1 cellular context compared by ENCODE assay signal in the genomic region with DNA sequence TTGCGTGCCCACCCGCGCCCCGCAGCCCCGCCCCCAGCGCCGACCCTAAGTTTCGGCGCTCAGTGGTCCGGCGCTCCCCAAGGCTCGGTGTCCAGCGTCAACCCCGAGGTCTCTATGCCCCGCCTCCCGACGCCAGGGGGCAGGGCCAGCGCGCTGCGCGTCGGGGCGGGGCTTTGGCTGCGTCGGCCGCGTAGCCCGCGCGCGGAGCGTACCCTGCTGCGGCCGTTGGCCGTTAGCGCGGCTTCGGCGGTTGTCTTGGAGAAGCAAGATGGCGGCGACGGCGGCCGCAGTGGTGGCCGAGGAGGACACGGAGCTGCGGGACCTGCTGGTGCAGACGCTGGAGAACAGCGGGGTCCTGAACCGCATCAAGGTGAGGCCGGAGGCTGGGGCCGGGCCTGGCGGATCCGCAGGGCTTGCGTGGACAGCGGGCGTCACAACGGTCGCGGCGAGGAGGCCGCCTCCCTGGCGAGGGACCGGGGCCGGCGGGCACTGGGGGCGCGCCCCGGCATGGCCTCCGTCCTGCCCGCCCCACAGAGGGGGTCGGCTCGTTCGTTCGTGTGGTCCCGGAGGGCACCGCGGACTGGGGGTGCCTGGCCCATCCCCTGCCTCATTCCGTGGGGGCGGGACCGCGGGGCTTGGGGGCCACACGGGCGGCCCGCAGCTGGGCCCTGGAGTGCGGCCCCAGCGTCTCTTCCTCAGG.
TF ChIP-seq lines count a peak whose summit lies in the region.

A gene with protein sequence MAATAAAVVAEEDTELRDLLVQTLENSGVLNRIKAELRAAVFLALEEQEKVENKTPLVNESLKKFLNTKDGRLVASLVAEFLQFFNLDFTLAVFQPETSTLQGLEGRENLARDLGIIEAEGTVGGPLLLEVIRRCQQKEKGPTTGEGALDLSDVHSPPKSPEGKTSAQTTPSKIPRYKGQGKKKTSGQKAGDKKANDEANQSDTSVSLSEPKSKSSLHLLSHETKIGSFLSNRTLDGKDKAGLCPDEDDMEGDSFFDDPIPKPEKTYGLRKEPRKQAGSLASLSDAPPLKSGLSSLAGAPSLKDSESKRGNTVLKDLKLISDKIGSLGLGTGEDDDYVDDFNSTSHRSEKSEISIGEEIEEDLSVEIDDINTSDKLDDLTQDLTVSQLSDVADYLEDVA (plus strand): TSS at position 253 of the 700 bp plus-strand sequence. CDS start 16 bp downstream, at position 269.

TF ChIP-seq in HEK293, 187 proteins besides CTCF, POLR2A, EP300 and RAD21 (continued from another document and continues in another):
- TF ChIP-seq ZFHX2 (tag by site-specific recombination; conservative IDR thresholded peaks at IDR 0.05) (no peak), ZSCAN30 (tag by site-specific recombination; IDR thresholded peaks at IDR 0.05) (peak; percentile 59; the same call in 1 of the 2 replicates), REPIN1 (tag by site-specific recombination; IDR thresholded peaks at IDR 0.05; ENCODE audit: low read depth) (no peak), ZNF350 (tag by site-specific recombination; IDR thresholded peaks at IDR 0.05) (no peak), ZNF768 (tag by site-specific recombination; IDR thresholded peaks at IDR 0.05) (no peak), ZNF324 (tag by site-specific recombination; IDR thresholded peaks at IDR 0.05) (no peak), ZNF221 (tag by site-specific recombination; IDR thresholded peaks at IDR 0.05; ENCODE audit: borderline replicate concordance) (no peak), ZNF133 (tag by site-specific recombination; IDR thresholded peaks at IDR 0.05) (no peak), ZNF843 (tag by site-specific recombination; IDR thresholded peaks at IDR 0.05) (no peak), ZNF837 (tag by site-specific recombination; IDR thresholded peaks at IDR 0.05) (no peak), KLF9 (tag by site-specific recombination; IDR thresholded peaks at IDR 0.05; ENCODE audit: low read depth) (peak; percentile 44; the same call in 1 of the 2 replicates), GLIS1 (tag by site-specific recombination; IDR thresholded peaks at IDR 0.05) (no peak), ZNF10 (tag by site-specific recombination; IDR thresholded peaks at IDR 0.05) (no peak), MEIS1 (CRISPR knock-in tag; IDR thresholded peaks at IDR 0.05; ENCODE audit: borderline replicate concordance) (no peak), ZNF132 (tag by site-specific recombination; IDR thresholded peaks at IDR 0.05; ENCODE audit: borderline replicate concordance) (no peak), KLF10 (tag by site-specific recombination; IDR thresholded peaks at IDR 0.05) (peak; percentile 98), HOXA7 (CRISPR knock-in tag; IDR thresholded peaks at IDR 0.05; ENCODE audit: borderline replicate concordance) (no peak), MZF1 (tag by site-specific recombination; IDR thresholded peaks at IDR 0.05; ENCODE audit: borderline replicate concordance) (no peak), ZNF114 (tag by site-specific recombination; IDR thresholded peaks at IDR 0.05) (no peak), ZNF202 (tag by site-specific recombination; IDR thresholded peaks at IDR 0.05; ENCODE audit: borderline replicate concordance) (no peak), ZNF555 (tag by site-specific recombination; conservative IDR thresholded peaks at IDR 0.05) (no peak), ZNF777 (tag by site-specific recombination; IDR thresholded peaks at IDR 0.05; ENCODE audit: borderline replicate concordance) (no peak), ZNF707 (tag by site-specific recombination; IDR thresholded peaks at IDR 0.05) (no peak), ZNF791 (tag by site-specific recombination; IDR thresholded peaks at IDR 0.05) (no peak), ZSCAN16 (tag by site-specific recombination; IDR thresholded peaks at IDR 0.05) (no peak), ZNF121 (tag by site-specific recombination; IDR thresholded peaks at IDR 0.05) (peak; percentile 15; the same call in 1 of the 2 replicates), ZNF792 (tag by site-specific recombination; IDR thresholded peaks at IDR 0.05) (no peak), SP2 (tag by site-specific recombination; IDR thresholded peaks at IDR 0.05) (peak; percentile 51), ZNF621 (tag by site-specific recombination; IDR thresholded peaks at IDR 0.05) (no peak), HOXD13 (CRISPR knock-in tag; IDR thresholded peaks at IDR 0.05; ENCODE audit: borderline replicate concordance) (no peak), GFI1B (tag by site-specific recombination; IDR thresholded peaks at IDR 0.05) (no peak), SCRT2 (tag by site-specific recombination; IDR thresholded peaks at IDR 0.05) (no peak), KLF16 (tag by site-specific recombination; IDR thresholded peaks at IDR 0.05) (no peak), ZNF423 (tag by site-specific recombination; IDR thresholded peaks at IDR 0.05) (no peak), ZNF404 (tag by site-specific recombination; IDR thresholded peaks at IDR 0.05) (no peak)
- TF ChIP-seq, protein P1, sequence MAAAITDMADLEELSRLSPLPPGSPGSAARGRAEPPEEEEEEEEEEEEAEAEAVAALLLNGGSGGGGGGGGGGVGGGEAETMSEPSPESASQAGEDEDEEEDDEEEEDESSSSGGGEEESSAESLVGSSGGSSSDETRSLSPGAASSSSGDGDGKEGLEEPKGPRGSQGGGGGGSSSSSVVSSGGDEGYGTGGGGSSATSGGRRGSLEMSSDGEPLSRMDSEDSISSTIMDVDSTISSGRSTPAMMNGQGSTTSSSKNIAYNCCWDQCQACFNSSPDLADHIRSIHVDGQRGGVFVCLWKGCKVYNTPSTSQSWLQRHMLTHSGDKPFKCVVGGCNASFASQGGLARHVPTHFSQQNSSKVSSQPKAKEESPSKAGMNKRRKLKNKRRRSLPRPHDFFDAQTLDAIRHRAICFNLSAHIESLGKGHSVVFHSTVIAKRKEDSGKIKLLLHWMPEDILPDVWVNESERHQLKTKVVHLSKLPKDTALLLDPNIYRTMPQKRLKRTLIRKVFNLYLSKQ (tag by site-specific recombination; IDR thresholded peaks at IDR 0.05; ENCODE audit: borderline replicate concordance), result no peak
- TF ChIP-seq, protein P2, sequence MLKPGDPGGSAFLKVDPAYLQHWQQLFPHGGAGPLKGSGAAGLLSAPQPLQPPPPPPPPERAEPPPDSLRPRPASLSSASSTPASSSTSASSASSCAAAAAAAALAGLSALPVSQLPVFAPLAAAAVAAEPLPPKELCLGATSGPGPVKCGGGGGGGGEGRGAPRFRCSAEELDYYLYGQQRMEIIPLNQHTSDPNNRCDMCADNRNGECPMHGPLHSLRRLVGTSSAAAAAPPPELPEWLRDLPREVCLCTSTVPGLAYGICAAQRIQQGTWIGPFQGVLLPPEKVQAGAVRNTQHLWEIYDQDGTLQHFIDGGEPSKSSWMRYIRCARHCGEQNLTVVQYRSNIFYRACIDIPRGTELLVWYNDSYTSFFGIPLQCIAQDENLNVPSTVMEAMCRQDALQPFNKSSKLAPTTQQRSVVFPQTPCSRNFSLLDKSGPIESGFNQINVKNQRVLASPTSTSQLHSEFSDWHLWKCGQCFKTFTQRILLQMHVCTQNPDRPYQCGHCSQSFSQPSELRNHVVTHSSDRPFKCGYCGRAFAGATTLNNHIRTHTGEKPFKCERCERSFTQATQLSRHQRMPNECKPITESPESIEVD (tag by site-specific recombination; IDR thresholded peaks at IDR 0.05), result no peak
- TF ChIP-seq, protein P3, sequence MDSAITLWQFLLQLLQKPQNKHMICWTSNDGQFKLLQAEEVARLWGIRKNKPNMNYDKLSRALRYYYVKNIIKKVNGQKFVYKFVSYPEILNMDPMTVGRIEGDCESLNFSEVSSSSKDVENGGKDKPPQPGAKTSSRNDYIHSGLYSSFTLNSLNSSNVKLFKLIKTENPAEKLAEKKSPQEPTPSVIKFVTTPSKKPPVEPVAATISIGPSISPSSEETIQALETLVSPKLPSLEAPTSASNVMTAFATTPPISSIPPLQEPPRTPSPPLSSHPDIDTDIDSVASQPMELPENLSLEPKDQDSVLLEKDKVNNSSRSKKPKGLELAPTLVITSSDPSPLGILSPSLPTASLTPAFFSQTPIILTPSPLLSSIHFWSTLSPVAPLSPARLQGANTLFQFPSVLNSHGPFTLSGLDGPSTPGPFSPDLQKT (IDR thresholded peaks at IDR 0.05; ENCODE audit: borderline replicate concordance, low read depth, low read length), result no peak
- TF ChIP-seq, protein P4, sequence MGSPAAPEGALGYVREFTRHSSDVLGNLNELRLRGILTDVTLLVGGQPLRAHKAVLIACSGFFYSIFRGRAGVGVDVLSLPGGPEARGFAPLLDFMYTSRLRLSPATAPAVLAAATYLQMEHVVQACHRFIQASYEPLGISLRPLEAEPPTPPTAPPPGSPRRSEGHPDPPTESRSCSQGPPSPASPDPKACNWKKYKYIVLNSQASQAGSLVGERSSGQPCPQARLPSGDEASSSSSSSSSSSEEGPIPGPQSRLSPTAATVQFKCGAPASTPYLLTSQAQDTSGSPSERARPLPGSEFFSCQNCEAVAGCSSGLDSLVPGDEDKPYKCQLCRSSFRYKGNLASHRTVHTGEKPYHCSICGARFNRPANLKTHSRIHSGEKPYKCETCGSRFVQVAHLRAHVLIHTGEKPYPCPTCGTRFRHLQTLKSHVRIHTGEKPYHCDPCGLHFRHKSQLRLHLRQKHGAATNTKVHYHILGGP (tag by site-specific recombination; IDR thresholded peaks at IDR 0.05), result no peak
- TF ChIP-seq, protein P5, sequence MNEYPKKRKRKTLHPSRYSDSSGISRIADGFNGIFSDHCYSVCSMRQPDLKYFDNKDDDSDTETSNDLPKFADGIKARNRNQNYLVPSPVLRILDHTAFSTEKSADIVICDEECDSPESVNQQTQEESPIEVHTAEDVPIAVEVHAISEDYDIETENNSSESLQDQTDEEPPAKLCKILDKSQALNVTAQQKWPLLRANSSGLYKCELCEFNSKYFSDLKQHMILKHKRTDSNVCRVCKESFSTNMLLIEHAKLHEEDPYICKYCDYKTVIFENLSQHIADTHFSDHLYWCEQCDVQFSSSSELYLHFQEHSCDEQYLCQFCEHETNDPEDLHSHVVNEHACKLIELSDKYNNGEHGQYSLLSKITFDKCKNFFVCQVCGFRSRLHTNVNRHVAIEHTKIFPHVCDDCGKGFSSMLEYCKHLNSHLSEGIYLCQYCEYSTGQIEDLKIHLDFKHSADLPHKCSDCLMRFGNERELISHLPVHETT (tag by site-specific recombination; IDR thresholded peaks at IDR 0.05), result no peak
- TF ChIP-seq, protein P6, sequence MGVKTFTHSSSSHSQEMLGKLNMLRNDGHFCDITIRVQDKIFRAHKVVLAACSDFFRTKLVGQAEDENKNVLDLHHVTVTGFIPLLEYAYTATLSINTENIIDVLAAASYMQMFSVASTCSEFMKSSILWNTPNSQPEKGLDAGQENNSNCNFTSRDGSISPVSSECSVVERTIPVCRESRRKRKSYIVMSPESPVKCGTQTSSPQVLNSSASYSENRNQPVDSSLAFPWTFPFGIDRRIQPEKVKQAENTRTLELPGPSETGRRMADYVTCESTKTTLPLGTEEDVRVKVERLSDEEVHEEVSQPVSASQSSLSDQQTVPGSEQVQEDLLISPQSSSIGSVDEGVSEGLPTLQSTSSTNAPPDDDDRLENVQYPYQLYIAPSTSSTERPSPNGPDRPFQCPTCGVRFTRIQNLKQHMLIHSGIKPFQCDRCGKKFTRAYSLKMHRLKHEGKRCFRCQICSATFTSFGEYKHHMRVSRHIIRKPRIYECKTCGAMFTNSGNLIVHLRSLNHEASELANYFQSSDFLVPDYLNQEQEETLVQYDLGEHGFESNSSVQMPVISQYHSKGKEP (tag by site-specific recombination; IDR thresholded peaks at IDR 0.05), result no peak
- TF ChIP-seq, protein P7, sequence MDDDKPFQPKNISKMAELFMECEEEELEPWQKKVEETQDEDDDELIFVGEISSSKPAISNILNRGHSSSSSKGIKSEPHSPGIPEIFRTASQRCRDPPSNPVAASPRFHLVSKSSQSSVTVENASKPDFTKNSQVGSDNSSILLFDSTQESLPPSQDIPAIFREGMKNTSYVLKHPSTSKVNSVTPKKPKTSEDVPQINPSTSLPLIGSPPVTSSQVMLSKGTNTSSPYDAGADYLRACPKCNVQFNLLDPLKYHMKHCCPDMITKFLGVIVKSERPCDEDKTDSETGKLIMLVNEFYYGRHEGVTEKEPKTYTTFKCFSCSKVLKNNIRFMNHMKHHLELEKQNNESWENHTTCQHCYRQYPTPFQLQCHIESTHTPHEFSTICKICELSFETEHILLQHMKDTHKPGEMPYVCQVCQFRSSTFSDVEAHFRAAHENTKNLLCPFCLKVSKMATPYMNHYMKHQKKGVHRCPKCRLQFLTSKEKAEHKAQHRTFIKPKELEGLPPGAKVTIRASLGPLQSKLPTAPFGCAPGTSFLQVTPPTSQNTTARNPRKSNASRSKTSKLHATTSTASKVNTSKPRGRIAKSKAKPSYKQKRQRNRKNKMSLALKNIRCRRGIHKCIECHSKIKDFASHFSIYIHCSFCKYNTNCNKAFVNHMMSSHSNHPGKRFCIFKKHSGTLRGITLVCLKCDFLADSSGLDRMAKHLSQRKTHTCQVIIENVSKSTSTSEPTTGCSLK (tag by site-specific recombination; IDR thresholded peaks at IDR 0.05), result no peak
- TF ChIP-seq, protein P8, sequence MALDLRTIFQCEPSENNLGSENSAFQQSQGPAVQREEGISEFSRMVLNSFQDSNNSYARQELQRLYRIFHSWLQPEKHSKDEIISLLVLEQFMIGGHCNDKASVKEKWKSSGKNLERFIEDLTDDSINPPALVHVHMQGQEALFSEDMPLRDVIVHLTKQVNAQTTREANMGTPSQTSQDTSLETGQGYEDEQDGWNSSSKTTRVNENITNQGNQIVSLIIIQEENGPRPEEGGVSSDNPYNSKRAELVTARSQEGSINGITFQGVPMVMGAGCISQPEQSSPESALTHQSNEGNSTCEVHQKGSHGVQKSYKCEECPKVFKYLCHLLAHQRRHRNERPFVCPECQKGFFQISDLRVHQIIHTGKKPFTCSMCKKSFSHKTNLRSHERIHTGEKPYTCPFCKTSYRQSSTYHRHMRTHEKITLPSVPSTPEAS (tag by site-specific recombination; IDR thresholded peaks at IDR 0.05), result no peak
- TF ChIP-seq, protein P9, sequence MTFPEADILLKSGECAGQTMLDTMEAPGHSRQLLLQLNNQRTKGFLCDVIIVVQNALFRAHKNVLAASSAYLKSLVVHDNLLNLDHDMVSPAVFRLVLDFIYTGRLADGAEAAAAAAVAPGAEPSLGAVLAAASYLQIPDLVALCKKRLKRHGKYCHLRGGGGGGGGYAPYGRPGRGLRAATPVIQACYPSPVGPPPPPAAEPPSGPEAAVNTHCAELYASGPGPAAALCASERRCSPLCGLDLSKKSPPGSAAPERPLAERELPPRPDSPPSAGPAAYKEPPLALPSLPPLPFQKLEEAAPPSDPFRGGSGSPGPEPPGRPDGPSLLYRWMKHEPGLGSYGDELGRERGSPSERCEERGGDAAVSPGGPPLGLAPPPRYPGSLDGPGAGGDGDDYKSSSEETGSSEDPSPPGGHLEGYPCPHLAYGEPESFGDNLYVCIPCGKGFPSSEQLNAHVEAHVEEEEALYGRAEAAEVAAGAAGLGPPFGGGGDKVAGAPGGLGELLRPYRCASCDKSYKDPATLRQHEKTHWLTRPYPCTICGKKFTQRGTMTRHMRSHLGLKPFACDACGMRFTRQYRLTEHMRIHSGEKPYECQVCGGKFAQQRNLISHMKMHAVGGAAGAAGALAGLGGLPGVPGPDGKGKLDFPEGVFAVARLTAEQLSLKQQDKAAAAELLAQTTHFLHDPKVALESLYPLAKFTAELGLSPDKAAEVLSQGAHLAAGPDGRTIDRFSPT (tag by site-specific recombination; IDR thresholded peaks at IDR 0.05), result no peak
- TF ChIP-seq, protein P10, sequence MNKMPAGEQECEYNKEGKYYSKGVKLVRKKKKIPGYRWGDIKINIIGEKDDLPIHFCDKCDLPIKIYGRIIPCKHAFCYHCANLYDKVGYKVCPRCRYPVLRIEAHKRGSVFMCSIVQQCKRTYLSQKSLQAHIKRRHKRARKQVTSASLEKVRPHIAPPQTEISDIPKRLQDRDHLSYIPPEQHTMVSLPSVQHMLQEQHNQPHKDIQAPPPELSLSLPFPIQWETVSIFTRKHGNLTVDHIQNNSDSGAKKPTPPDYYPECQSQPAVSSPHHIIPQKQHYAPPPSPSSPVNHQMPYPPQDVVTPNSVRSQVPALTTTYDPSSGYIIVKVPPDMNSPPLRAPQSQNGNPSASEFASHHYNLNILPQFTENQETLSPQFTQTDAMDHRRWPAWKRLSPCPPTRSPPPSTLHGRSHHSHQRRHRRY (tag by site-specific recombination; IDR thresholded peaks at IDR 0.05), result no peak
